20 cellular contexts compared by ENCODE assay signal in the genomic region with DNA sequence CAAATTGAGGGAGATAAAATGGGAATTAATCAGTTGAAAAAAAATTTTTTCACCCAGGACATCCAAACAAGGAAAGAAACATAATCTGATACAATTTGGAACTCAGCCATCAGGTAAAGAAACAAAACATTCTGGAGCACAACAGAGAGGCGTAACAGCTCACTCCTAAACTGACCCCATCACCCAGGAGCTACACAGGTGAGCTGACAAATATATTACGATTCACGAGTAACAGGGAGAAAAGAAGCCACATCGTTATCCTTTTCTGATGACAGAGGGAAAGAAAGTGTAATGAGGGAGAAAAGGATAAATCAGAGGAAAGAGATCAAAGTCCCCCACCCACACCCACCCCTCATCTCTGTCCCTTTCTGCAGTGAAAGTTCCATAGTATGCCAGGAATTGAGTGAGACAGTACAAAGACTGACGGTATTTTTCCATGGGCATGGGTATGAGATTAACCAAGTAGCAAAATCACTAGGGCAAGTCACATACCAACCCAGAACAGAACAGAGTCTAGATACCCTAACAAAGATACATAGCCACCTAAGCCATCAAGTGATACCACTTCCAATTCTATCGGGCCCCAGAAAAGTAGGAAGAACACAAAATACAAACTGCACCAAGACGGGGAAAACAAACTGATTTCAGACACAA.
"Had no signal": no experiment of that assay in that cellular context is flagged by ENCODE, and none has a peak within 500 bp of the region (broad histone marks: within the 10 kb centered on the region; RNA-seq: fewer than 3 reads in every experiment).

No MANE protein-coding gene starts in this region.

- H3K9me3 ChIP-seq: esophagus squamous epithelium, left ventricle myocardium inferior, SK-N-SH, spleen, transverse colon, uterus had no signal

- H3K27ac Mint-ChIP-seq: activated CD4-positive, alpha-beta T cell treated with anti-CD3 and anti-CD28 coated beads, Interleukin-2, amount 10 ng/mL, durations not matched to agents 7 days and 5 days; dendritic cell treated with granulocyte-macrophage colony-stimulating factor and Interleukin-4, amounts not matched to agents 40 ng/mL and 50 ng/mL, for 4 days; effector memory CD8-positive, alpha-beta T cell; stimulated activated naive B cell treated with anti-CD40 and anti-IgM and Interleukin-4, amounts not matched to agents 10 μg/mL and 1 μg/mL and 100 μg/mL, for 72 hours had no signal

- H3K27me3 ChIP-seq: esophagus squamous epithelium, spleen, transverse colon, uterus had no signal

- H3K36me3 ChIP-seq: uterus had no signal

- H3K4me3 ChIP-seq: esophagus squamous epithelium, left ventricle myocardium inferior, spleen, transverse colon, uterus had no signal

- H3K4me1 ChIP-seq: left ventricle myocardium inferior, uterus had no signal

- H3K27me3 Mint-ChIP-seq: activated CD4-positive, alpha-beta T cell treated with anti-CD3 and anti-CD28 coated beads, Interleukin-2, amount 10 ng/mL, durations not matched to agents 7 days and 5 days; dendritic cell treated with granulocyte-macrophage colony-stimulating factor and Interleukin-4, amounts not matched to agents 40 ng/mL and 50 ng/mL, for 4 days; effector memory CD8-positive, alpha-beta T cell; stimulated activated naive B cell treated with anti-CD40 and anti-IgM and Interleukin-4, amounts not matched to agents 10 μg/mL and 1 μg/mL and 100 μg/mL, for 72 hours had no signal

- H3K4me1 Mint-ChIP-seq: activated CD4-positive, alpha-beta T cell treated with anti-CD3 and anti-CD28 coated beads, Interleukin-2, amount 10 ng/mL, durations not matched to agents 7 days and 5 days; immature natural killer cell; stimulated activated naive B cell treated with anti-CD40 and anti-IgM and Interleukin-4, amounts not matched to agents 10 μg/mL and 1 μg/mL and 100 μg/mL, for 72 hours had no signal

- H3K9me3 Mint-ChIP-seq: activated CD4-positive, alpha-beta T cell treated with anti-CD3 and anti-CD28 coated beads, Interleukin-2, amount 10 ng/mL, durations not matched to agents 7 days and 5 days; dendritic cell treated with granulocyte-macrophage colony-stimulating factor and Interleukin-4, amounts not matched to agents 40 ng/mL and 50 ng/mL, for 4 days; effector memory CD8-positive, alpha-beta T cell; immature natural killer cell; stimulated activated naive B cell treated with anti-CD40 and anti-IgM and Interleukin-4, amounts not matched to agents 10 μg/mL and 1 μg/mL and 100 μg/mL, for 72 hours had no signal

- DNase-seq: activated CD4-positive, alpha-beta T cell treated with anti-CD3 and anti-CD28 coated beads, Interleukin-2, amount 10 ng/mL, durations not matched to agents 7 days and 5 days; activated CD8-positive, alpha-beta memory T cell treated with anti-CD3 and anti-CD28 coated beads for 24 hours; activated naive CD4-positive, alpha-beta T cell treated with Interleukin-2 at 50 U/mL for 16 hours; amniotic stem cell; effector memory CD8-positive, alpha-beta T cell; esophagus squamous epithelium; immature natural killer cell; kidney glomerular epithelial cell; left ventricle myocardium inferior; mammary epithelial cell; occipital lobe; posterior cingulate gyrus; SK-N-SH; spleen; stimulated activated CD4-positive, alpha-beta T cell treated with anti-CD3 and anti-CD28 coated beads, Interleukin-4, amount 100 ng/mL, for 4 hours; stimulated activated naive B cell treated with anti-CD40 and anti-IgM and Interleukin-4, amounts not matched to agents 10 μg/mL and 1 μg/mL and 100 μg/mL, for 72 hours; substantia nigra; transverse colon; uterus had no signal

- ATAC-seq: effector memory CD8-positive, alpha-beta T cell; stimulated activated naive B cell treated with anti-CD40 and anti-IgM and Interleukin-4, amounts not matched to agents 10 μg/mL and 1 μg/mL and 100 μg/mL, for 72 hours had no signal

- H3K4me3 Mint-ChIP-seq: activated CD4-positive, alpha-beta T cell treated with anti-CD3 and anti-CD28 coated beads, Interleukin-2, amount 10 ng/mL, durations not matched to agents 7 days and 5 days; dendritic cell treated with granulocyte-macrophage colony-stimulating factor and Interleukin-4, amounts not matched to agents 40 ng/mL and 50 ng/mL, for 4 days; effector memory CD8-positive, alpha-beta T cell; immature natural killer cell; stimulated activated naive B cell treated with anti-CD40 and anti-IgM and Interleukin-4, amounts not matched to agents 10 μg/mL and 1 μg/mL and 100 μg/mL, for 72 hours had no signal

- H3K27ac ChIP-seq: esophagus squamous epithelium, left ventricle myocardium inferior, spleen, transverse colon, uterus had no signal
